2 cellular contexts compared by ENCODE assay signal in genomic region chr15:94119215-94119815, GRCh38.
TF ChIP-seq lines count a peak whose summit lies in the region.

No MANE protein-coding gene starts in this region.

TF ChIP-seq in HEK293, 187 proteins besides CTCF, POLR2A, EP300 and RAD21 (continued from another document):
- TF ChIP-seq ZNF132 (tag by site-specific recombination; IDR thresholded peaks at IDR 0.05; ENCODE audit: borderline replicate concordance) = no peak
- no peak for TF ChIP-seq INSM2 (tag by site-specific recombination; IDR thresholded peaks at IDR 0.05)
- no peak for TF ChIP-seq ZNF621 (tag by site-specific recombination; IDR thresholded peaks at IDR 0.05)
- no peak for TF ChIP-seq OSR2 (tag by site-specific recombination; IDR thresholded peaks at IDR 0.05)
- no peak for TF ChIP-seq MZF1 (tag by site-specific recombination; IDR thresholded peaks at IDR 0.05; ENCODE audit: borderline replicate concordance)
- no peak for TF ChIP-seq ZNF521 (tag by site-specific recombination; IDR thresholded peaks at IDR 0.05)
- TF ChIP-seq ZNF704 (tag by site-specific recombination; IDR thresholded peaks at IDR 0.05) = no peak

TF ChIP-seq in GM12878, 131 proteins besides CTCF, POLR2A, EP300 and RAD21 (continued from another document):
- no peak for TF ChIP-seq REST (IDR thresholded peaks at IDR 0.05; ENCODE audit: low read depth, low read length)
- no peak for TF ChIP-seq SMC3 (IDR thresholded peaks at IDR 0.05; ENCODE audit: borderline replicate concordance, low read length)
- no peak for TF ChIP-seq MXI1 (IDR thresholded peaks at IDR 0.05; ENCODE audit: low read depth, low read length)
- TF ChIP-seq IRF5 (IDR thresholded peaks at IDR 0.05; ENCODE audit: borderline replicate concordance) = no peak
- TF ChIP-seq RELA (IDR thresholded peaks at IDR 0.05; ENCODE audit: borderline replicate concordance, partially characterized antibody) = no peak
- no peak for TF ChIP-seq CEBPZ (IDR thresholded peaks at IDR 0.05; ENCODE audit: low read depth, low read length)
- TF ChIP-seq KLF5 (IDR thresholded peaks at IDR 0.05; ENCODE audit: partially characterized antibody) = no peak
- no peak for TF ChIP-seq E4F1 (IDR thresholded peaks at IDR 0.05; ENCODE audit: borderline replicate concordance, partially characterized antibody)
- TF ChIP-seq BCL11A (IDR thresholded peaks at IDR 0.05; ENCODE audit: low read depth, low read length) = no peak
